7 cellular contexts compared by ENCODE assay signal in the genomic region with DNA sequence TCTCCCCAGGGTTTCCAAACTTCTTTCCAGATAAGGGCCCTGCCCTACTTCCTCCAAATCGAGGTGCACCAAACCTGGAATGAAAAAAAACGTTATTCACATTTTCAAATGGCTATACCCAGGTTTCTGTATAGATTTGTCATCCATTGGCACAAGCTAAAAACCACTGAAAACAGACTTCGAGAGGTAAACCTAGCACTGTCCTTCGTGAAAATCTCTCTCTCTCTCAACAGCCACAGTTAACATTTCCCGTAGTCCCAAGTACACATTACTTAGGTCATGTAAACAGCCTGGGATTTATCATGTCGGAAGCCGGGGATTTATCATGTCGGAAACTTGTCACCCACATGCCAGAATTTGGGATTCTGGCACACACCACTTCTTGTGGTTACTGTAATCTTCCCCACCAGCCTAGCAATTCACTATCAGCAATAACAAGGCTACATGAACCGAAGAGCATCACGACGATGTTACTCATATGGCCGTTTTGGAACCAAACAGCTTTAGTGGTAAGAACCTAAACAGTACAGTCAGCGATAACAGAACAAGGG.
DNase-seq lines count a peak whose midpoint lies in the region; ATAC-seq and TF ChIP-seq lines count a peak whose summit lies in the region.

No MANE protein-coding gene starts in this region.

- no peaks in the 10 kb centered on the region for H3K27me3 ChIP-seq in HAP-1 (ENCODE audit: low read depth)
- H3K27me3 ChIP-seq in SU-DHL-6 (ENCODE audit: low read length) = no peaks in the 10 kb centered on the region

- no peaks in the 10 kb centered on the region for H3K9me2 ChIP-seq in SU-DHL-6 (replicated peaks; ENCODE audit: insufficient read depth, low read length)

- TF ChIP-seq CTCF in SU-DHL-6 (IDR thresholded peaks at IDR 0.05; ENCODE audit: insufficient read depth, low read length, poor library complexity, severe bottlenecking) (no peak), fibroblast of pulmonary artery (IDR thresholded peaks at IDR 0.05; ENCODE audit: low read length, missing control alignments) (no peak), retinal pigment epithelial cell (conservative IDR thresholded peaks at IDR 0.05; ENCODE audit: low read depth, low read length) (no peak)

- peaks cover 60% of the 10 kb centered on the region for H4K20me1 ChIP-seq in SU-DHL-6 (ENCODE audit: low read depth, low read length)

- in situ Hi-C loops in HAP-1 (cut with MboI; ENCODE audit: low sequenced_read_pairs) = loop anchor here (25.0 kb wide), 1 partner anchor 693 kb away; no protein-coding TSS in a partner anchor

- DNase-seq in HAP-1 (ENCODE audit: low spot score in 2 of 2) (no peak), fibroblast of pulmonary artery (ENCODE audit: low read depth) (peak; percentile 76), retinal pigment epithelial cell (ENCODE audit: low read depth) (no peak)
- no peak for DNase-seq in stimulated activated naive CD4-positive, alpha-beta T cell treated with Interleukin-2 at 50 U/mL for 16 hours (lab: John Stamatoyannopoulos, UW)

- H3F3A ChIP-seq in SU-DHL-6 (ENCODE audit: insufficient read depth) = peaks cover 58% of the 10 kb centered on the region

- peak overlapping the region; percentile 100 for H3K9ac ChIP-seq in SU-DHL-6 (ENCODE audit: low read length)

- H3K27ac ChIP-seq in SU-DHL-6 (ENCODE audit: low read depth, low read length) = peak overlapping the region; percentile 95

- peak overlapping the region; percentile 94 for H3K4me3 ChIP-seq in HAP-1
- H3K4me3 ChIP-seq in SU-DHL-6 (ENCODE audit: insufficient read depth, low read length, poor library complexity, severe bottlenecking) = peak overlapping the region; percentile 100
- peak overlapping the region; percentile 100 for H3K4me3 ChIP-seq in fibroblast of pulmonary artery (replicated peaks; ENCODE audit: low read depth, low read length)
- peak overlapping the region; percentile 60 for H3K4me3 ChIP-seq in retinal pigment epithelial cell (ENCODE audit: low read length)

- peaks cover 82% of the 10 kb centered on the region for H3K79me2 ChIP-seq in SU-DHL-6 (ENCODE audit: insufficient read depth, low read length)

- H3K4me1 ChIP-seq in HAP-1 = peaks cover 7% of the 10 kb centered on the region

- no peaks in the 10 kb centered on the region for H3K9me3 ChIP-seq in HAP-1
- no peaks in the 10 kb centered on the region for H3K9me3 ChIP-seq in SU-DHL-6 (ENCODE audit: insufficient read depth, low read length)

- H3K36me3 ChIP-seq in HAP-1 (replicated peaks) (peaks cover 72% of the 10 kb centered on the region), SU-DHL-6 (ENCODE audit: low read length) (peaks cover 57% of the 10 kb centered on the region)

- H3K4me2 ChIP-seq in SU-DHL-6 (ENCODE audit: low read depth, low read length, poor library complexity, severe bottlenecking) = peak overlapping the region; percentile 86

- no peak for ATAC-seq in GM19395 (IDR thresholded peaks at IDR 0.05; ENCODE audit: unreplicated experiment)
- ATAC-seq in GM21723 (IDR thresholded peaks at IDR 0.05; ENCODE audit: unreplicated experiment) = no peak

- no peak overlapping the region for H2AFZ ChIP-seq in SU-DHL-6 (ENCODE audit: low read depth, low read length, severe bottlenecking)
